In the genomic region with DNA sequence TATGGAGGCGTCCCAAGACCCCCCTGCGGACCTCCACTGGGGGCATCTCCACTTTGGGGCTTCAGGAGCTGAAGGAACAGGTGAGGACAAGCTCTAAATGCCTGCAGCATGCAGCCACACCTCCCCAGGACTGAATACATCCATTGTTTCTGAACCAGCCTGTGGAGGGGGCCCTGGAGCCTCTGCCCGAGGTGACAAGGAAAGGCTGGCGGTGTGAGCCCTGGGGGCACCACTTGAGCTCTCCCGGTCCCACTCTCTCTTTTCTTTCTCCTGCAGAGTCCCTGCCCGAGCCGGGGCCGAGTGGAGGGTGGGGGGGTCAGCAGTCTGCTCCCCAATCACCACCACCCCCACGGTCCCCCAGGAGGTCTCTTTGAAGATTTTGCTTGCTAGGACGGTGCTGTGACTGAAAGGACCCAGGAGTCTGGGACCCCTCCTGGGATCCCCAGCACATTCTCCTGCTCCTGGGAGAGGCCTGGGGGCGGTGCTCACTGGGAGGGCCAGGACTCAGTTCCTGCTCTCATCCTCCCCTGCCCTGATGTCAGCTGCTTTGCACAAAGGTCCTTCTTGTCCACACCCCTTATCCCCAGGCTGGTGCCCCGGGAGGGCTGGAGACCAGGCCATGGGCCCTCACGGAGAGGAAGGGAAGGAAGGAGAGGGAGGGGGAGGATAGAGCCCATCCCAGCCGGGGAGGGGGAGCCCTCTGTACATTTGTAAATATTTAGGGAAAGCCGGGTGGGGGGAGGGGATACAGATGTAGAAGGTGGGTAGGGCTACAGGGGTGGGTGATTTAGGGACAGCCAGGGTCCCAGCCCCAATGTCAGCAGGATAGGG, we compare ENCODE assay signal across 1 cellular context.
TF ChIP-seq lines count a peak whose summit lies in the region.

No MANE protein-coding gene starts in this region.

TF ChIP-seq in HepG2, 621 proteins besides CTCF, POLR2A, EP300 and RAD21 (continued from another document and continues in another):
- TF ChIP-seq, protein P1, sequence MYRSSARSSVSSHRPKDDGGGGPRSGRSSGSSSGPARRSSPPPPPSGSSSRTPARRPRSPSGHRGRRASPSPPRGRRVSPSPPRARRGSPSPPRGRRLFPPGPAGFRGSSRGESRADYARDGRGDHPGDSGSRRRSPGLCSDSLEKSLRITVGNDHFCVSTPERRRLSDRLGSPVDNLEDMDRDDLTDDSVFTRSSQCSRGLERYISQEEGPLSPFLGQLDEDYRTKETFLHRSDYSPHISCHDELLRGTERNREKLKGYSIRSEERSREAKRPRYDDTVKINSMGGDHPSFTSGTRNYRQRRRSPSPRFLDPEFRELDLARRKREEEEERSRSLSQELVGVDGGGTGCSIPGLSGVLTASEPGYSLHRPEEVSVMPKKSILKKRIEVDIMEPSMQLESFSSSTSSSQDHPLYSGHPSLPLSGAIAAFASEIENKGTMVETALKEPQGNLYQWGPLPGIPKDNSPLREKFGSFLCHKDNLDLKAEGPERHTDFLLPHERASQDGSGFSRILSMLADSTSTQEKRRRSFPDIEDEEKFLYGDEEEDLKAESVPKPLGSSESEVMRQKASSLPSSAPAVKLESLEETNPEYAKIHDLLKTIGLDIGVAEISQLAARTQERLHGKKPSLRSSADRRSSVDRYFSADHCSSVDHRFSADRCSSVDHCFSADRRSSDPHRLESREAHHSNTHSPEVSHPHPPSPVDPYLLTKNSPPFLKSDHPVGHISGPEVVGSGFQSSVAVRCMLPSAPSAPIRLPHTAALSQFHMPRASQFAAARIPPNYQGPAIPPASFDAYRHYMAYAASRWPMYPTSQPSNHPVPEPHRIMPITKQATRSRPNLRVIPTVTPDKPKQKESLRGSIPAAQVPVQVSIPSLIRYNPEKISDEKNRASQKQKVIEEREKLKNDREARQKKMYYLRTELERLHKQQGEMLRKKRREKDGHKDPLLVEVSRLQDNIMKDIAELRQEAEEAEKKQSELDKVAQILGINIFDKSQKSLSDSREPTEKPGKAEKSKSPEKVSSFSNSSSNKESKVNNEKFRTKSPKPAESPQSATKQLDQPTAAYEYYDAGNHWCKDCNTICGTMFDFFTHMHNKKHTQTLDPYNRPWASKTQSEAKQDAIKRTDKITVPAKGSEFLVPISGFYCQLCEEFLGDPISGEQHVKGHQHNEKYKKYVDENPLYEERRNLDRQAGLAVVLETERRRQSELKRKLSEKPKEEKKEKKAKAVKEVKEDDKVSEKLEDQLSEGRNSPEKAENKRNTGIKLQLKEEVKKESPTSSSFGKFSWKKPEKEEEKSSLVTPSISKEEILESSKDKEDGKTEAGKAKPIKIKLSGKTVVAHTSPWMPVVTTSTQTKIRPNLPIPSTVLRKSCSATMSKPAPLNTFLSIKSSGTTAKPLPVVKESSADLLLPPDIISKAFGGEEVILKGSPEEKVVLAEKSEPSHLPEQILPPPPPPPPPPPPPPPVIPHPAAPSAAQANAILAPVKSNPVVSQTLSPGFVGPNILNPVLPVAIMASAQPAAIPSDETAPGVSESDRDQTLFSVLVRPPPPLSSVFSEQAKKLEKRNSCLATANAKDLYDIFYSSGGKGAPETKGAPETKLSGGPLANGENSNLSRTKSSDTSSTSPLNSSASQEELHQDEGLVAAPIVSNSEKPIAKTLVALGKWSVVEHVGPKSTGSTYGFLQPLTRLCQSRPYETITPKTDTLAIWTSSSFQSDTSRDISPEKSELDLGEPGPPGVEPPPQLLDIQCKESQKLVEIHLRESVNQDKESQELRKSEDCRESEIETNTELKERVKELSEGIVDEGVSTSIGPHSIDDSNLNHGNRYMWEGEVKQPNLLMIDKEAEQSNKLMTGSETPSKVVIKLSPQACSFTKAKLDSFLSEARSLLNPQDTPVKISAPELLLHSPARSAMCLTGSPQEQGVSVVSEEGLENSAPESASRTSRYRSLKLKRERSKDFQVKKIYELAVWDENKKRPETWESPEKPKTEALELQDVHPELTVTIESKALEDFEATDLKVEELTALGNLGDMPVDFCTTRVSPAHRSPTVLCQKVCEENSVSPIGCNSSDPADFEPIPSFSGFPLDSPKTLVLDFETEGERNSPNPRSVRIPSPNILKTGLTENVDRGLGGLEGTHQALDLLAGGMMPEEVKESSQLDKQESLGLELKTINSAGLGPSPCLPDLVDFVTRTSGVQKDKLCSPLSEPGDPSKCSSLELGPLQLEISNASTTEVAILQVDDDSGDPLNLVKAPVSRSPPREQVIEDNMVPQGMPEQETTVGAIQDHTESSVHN (CRISPR knock-in tag; IDR thresholded peaks at IDR 0.05) = no peak
- TF ChIP-seq ATF1 (CRISPR knock-in tag; IDR thresholded peaks at IDR 0.05) (no peak), SMARCE1 (IDR thresholded peaks at IDR 0.05; ENCODE audit: borderline replicate concordance) (no peak), ZNF629 (CRISPR knock-in tag; conservative IDR thresholded peaks at IDR 0.05) (no peak), ZMYM2 (CRISPR knock-in tag; IDR thresholded peaks at IDR 0.05) (no peak), KAT7 (CRISPR knock-in tag; IDR thresholded peaks at IDR 0.05; ENCODE audit: borderline replicate concordance) (no peak), ZNF350 (CRISPR knock-in tag; IDR thresholded peaks at IDR 0.05; ENCODE audit: borderline replicate concordance, low read depth) (no peak), TARDBP (CRISPR knock-in tag; IDR thresholded peaks at IDR 0.05) (no peak), NBN (conservative IDR thresholded peaks at IDR 0.05) (no peak), SOX5 (CRISPR knock-in tag; IDR thresholded peaks at IDR 0.05; ENCODE audit: borderline replicate concordance) (peak; percentile 20; the same call in 1 of the 2 replicates), FOXJ3 (CRISPR knock-in tag; IDR thresholded peaks at IDR 0.05; ENCODE audit: borderline replicate concordance) (no peak), ZNF674 (CRISPR knock-in tag; IDR thresholded peaks at IDR 0.05; ENCODE audit: low read depth) (no peak), FOXM1 (CRISPR knock-in tag; IDR thresholded peaks at IDR 0.05) (no peak), RBM22 (optimal IDR thresholded peaks at IDR 0.05; ENCODE audit: low read length) (peak; percentile 79), MZF1 (CRISPR knock-in tag; IDR thresholded peaks at IDR 0.05; ENCODE audit: borderline replicate concordance) (0 out of 2 replicates have a peak, but pooled peaks have one; percentile 11), ZNF563 (CRISPR knock-in tag; IDR thresholded peaks at IDR 0.05) (no peak), ZNF713 (CRISPR knock-in tag; IDR thresholded peaks at IDR 0.05) (no peak), MAFF (IDR thresholded peaks at IDR 0.05; ENCODE audit: low read depth, low read length) (no peak), MED13 (CRISPR knock-in tag; IDR thresholded peaks at IDR 0.05) (no peak), PLRG1 (conservative IDR thresholded peaks at IDR 0.05) (no peak), SMAD1 (CRISPR knock-in tag; IDR thresholded peaks at IDR 0.05; ENCODE audit: borderline replicate concordance, low read depth) (0 out of 2 replicates have a peak, but pooled peaks have one; percentile 7), ZNF326 (CRISPR knock-in tag; IDR thresholded peaks at IDR 0.05; ENCODE audit: borderline replicate concordance) (no peak), HOXD1 (CRISPR knock-in tag; IDR thresholded peaks at IDR 0.05) (no peak), MTA1 (CRISPR knock-in tag; IDR thresholded peaks at IDR 0.05; ENCODE audit: borderline replicate concordance) (peak; percentile 2; the same call in 1 of the 2 replicates), KLF15 (CRISPR knock-in tag; IDR thresholded peaks at IDR 0.05; ENCODE audit: borderline replicate concordance) (no peak), MTF2 (CRISPR knock-in tag; IDR thresholded peaks at IDR 0.05; ENCODE audit: borderline replicate concordance) (no peak), ZNF598 (CRISPR knock-in tag; IDR thresholded peaks at IDR 0.05; ENCODE audit: borderline replicate concordance) (no peak)
- TF ChIP-seq, protein P2, sequence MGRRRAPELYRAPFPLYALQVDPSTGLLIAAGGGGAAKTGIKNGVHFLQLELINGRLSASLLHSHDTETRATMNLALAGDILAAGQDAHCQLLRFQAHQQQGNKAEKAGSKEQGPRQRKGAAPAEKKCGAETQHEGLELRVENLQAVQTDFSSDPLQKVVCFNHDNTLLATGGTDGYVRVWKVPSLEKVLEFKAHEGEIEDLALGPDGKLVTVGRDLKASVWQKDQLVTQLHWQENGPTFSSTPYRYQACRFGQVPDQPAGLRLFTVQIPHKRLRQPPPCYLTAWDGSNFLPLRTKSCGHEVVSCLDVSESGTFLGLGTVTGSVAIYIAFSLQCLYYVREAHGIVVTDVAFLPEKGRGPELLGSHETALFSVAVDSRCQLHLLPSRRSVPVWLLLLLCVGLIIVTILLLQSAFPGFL (CRISPR knock-in tag; IDR thresholded peaks at IDR 0.05) = no peak
- TF ChIP-seq, protein P3, sequence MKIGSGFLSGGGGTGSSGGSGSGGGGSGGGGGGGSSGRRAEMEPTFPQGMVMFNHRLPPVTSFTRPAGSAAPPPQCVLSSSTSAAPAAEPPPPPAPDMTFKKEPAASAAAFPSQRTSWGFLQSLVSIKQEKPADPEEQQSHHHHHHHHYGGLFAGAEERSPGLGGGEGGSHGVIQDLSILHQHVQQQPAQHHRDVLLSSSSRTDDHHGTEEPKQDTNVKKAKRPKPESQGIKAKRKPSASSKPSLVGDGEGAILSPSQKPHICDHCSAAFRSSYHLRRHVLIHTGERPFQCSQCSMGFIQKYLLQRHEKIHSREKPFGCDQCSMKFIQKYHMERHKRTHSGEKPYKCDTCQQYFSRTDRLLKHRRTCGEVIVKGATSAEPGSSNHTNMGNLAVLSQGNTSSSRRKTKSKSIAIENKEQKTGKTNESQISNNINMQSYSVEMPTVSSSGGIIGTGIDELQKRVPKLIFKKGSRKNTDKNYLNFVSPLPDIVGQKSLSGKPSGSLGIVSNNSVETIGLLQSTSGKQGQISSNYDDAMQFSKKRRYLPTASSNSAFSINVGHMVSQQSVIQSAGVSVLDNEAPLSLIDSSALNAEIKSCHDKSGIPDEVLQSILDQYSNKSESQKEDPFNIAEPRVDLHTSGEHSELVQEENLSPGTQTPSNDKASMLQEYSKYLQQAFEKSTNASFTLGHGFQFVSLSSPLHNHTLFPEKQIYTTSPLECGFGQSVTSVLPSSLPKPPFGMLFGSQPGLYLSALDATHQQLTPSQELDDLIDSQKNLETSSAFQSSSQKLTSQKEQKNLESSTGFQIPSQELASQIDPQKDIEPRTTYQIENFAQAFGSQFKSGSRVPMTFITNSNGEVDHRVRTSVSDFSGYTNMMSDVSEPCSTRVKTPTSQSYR (CRISPR knock-in tag; IDR thresholded peaks at IDR 0.05; ENCODE audit: borderline replicate concordance) = peak; percentile 19; the same call in 1 of the 2 replicates
- TF ChIP-seq, protein P4, sequence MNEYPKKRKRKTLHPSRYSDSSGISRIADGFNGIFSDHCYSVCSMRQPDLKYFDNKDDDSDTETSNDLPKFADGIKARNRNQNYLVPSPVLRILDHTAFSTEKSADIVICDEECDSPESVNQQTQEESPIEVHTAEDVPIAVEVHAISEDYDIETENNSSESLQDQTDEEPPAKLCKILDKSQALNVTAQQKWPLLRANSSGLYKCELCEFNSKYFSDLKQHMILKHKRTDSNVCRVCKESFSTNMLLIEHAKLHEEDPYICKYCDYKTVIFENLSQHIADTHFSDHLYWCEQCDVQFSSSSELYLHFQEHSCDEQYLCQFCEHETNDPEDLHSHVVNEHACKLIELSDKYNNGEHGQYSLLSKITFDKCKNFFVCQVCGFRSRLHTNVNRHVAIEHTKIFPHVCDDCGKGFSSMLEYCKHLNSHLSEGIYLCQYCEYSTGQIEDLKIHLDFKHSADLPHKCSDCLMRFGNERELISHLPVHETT (CRISPR knock-in tag; conservative IDR thresholded peaks at IDR 0.05) = no peak
- TF ChIP-seq, protein P5, sequence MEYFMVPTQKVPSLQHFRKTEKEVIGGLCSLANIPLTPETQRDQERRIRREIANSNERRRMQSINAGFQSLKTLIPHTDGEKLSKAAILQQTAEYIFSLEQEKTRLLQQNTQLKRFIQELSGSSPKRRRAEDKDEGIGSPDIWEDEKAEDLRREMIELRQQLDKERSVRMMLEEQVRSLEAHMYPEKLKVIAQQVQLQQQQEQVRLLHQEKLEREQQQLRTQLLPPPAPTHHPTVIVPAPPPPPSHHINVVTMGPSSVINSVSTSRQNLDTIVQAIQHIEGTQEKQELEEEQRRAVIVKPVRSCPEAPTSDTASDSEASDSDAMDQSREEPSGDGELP (IDR thresholded peaks at IDR 0.05; ENCODE audit: borderline replicate concordance, low read depth) = peak; percentile 51; the same call in 1 of the 2 replicates
- TF ChIP-seq, protein P6, sequence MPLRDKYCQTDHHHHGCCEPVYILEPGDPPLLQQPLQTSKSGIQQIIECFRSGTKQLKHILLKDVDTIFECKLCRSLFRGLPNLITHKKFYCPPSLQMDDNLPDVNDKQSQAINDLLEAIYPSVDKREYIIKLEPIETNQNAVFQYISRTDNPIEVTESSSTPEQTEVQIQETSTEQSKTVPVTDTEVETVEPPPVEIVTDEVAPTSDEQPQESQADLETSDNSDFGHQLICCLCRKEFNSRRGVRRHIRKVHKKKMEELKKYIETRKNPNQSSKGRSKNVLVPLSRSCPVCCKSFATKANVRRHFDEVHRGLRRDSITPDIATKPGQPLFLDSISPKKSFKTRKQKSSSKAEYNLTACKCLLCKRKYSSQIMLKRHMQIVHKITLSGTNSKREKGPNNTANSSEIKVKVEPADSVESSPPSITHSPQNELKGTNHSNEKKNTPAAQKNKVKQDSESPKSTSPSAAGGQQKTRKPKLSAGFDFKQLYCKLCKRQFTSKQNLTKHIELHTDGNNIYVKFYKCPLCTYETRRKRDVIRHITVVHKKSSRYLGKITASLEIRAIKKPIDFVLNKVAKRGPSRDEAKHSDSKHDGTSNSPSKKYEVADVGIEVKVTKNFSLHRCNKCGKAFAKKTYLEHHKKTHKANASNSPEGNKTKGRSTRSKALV (CRISPR knock-in tag; IDR thresholded peaks at IDR 0.05) = no peak
- TF ChIP-seq, protein P7, sequence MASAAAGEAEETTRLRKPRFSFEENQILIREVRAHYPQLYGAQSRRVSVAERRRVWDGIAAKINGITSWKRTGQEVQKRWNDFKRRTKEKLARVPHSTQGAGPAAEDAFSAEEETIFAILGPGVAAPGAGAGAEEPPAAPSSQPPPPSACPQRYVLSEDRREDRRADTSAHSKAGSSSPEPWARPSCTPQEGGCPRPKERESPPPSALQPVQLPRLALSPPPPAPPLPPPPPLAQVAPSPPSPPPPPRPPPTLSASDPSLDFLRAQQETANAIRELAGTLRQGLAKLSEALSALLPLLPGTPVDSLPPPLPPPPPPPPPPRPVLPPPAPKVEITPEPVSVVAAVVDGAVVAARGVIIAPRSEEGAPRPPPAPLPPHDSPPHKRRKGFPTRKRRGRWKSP (CRISPR knock-in tag; IDR thresholded peaks at IDR 0.05) = no peak
